ENCODE assay signal across 8 cellular contexts in genomic region chr17:72122002-72122310, GRCh38. TPM values are rescaled to one million over a fixed set of nuclear protein-coding genes. Genes with fewer than 3 reads are reported as not detected.
A peak's percentile ranks its signal among the peaks of the same experiment; 100 is the strongest.
DNase-seq lines count a peak whose midpoint lies in the region; ATAC-seq, FAIRE-seq and TF ChIP-seq lines count a peak whose summit lies in the region.

No MANE protein-coding gene starts in this region.

- H3K18ac ChIP-seq in mesendoderm (ENCODE audit: low read length), result no peak overlapping the region

- H2AK5ac ChIP-seq in mesendoderm (ENCODE audit: low read length), result no peak overlapping the region

- no peak for TF ChIP-seq CTCF in HFFc6 (IDR thresholded peaks at IDR 0.05)
- TF ChIP-seq CTCF in bronchial epithelial cell (IDR thresholded peaks at IDR 0.05; ENCODE audit: insufficient read depth, low read length, severe bottlenecking), result no peak

- FAIRE-seq in bronchial epithelial cell (lab: Jason Lieb, UNC), result no peak

- H3K4me3 ChIP-seq in bronchial epithelial cell (ENCODE audit: low read depth, low read length) (peak overlapping the region; percentile 88), mesendoderm (ENCODE audit: low read length) (peak overlapping the region; percentile 30)

- H3K56ac ChIP-seq in mesendoderm (ENCODE audit: low read length), result peak overlapping the region; percentile 77

- no CpG with 5 or more reads among the region's 14 CpGs for WGBS in mesendoderm (ENCODE audit: extremely low coverage, insufficient coverage, low lambda C conversion rate)

- no peaks in the 10 kb centered on the region for H3K79me1 ChIP-seq in mesendoderm (ENCODE audit: low read length)

- no peak overlapping the region for H2BK15ac ChIP-seq in mesendoderm (replicated peaks; ENCODE audit: low read depth)

- H3K23ac ChIP-seq in mesendoderm (ENCODE audit: low read length), result no peak overlapping the region

- no peak overlapping the region for H2BK5ac ChIP-seq in mesendoderm (ENCODE audit: low read length)

- H3K27me3 ChIP-seq in bronchial epithelial cell (ENCODE audit: control insufficient read depth, insufficient read depth, low read length) (peaks cover 9% of the 10 kb centered on the region), mesendoderm (ENCODE audit: insufficient read depth, low read length, poor library complexity) (peaks cover 18% of the 10 kb centered on the region)

- peaks cover 12% of the 10 kb centered on the region; the same call in 1 of the 2 replicates for H3K36me3 Mint-ChIP-seq in HFFc6 (ENCODE audit: low read depth)

- peak overlapping the region; percentile 69 for H3K9ac ChIP-seq in mesendoderm (ENCODE audit: low read length)

- H4K8ac ChIP-seq in mesendoderm (ENCODE audit: low read depth, low read length), result no peak overlapping the region

- H3K79me2 ChIP-seq in mesendoderm (ENCODE audit: control insufficient read depth, insufficient read depth, low read length), result no peaks in the 10 kb centered on the region

- H3K9me3 Mint-ChIP-seq in HFFc6, result no peaks in the 10 kb centered on the region; the same call in 1 of the 2 replicates

- H2BK120ac ChIP-seq in mesendoderm (ENCODE audit: low read depth, low read length), result no peak overlapping the region

- DNase-seq in AG08395 (ENCODE audit: low spot score) (peak; percentile 23), HFFc6 (no peak), bronchial epithelial cell (ENCODE audit: low read depth) (no peak), mesendoderm (no peak), NCI-H2196 (lab: John Stamatoyannopoulos, UW; ENCODE audit: unreplicated experiment) (no peak), foreskin melanocyte (no peak)
- DNase-seq in activated CD4-positive, CD25-positive, alpha-beta regulatory T cell treated with anti-CD3 and anti-CD28 coated beads, Interleukin-2, amount 50 U/mL, for 72 hours, result no peak

- H3K27ac Mint-ChIP-seq in HFFc6, result peak overlapping the region; percentile 37; the same call in 1 of the 2 replicates

- no peak overlapping the region for H4K5ac ChIP-seq in mesendoderm (ENCODE audit: low read length)

- ATAC-seq in HG03159 (IDR thresholded peaks at IDR 0.05; ENCODE audit: unreplicated experiment), result no peak

- H3K27ac ChIP-seq in mesendoderm (ENCODE audit: low read depth, low read length), result no peak overlapping the region

- H3K27me3 Mint-ChIP-seq in HFFc6 (ENCODE audit: insufficient read depth), result peaks cover 27% of the 10 kb centered on the region

- H3K4me1 Mint-ChIP-seq in HFFc6 (ENCODE audit: low read depth), result peaks cover 62% of the 10 kb centered on the region

- peak overlapping the region; percentile 93 for H3K4me3 Mint-ChIP-seq in HFFc6

- peak overlapping the region; percentile 99 for H3K4me2 ChIP-seq in mesendoderm (ENCODE audit: low read length)

- no peak overlapping the region for H3K4ac ChIP-seq in mesendoderm (ENCODE audit: low read depth, low read length)

- H3K36me3 ChIP-seq in bronchial epithelial cell (ENCODE audit: control insufficient read depth, insufficient read depth, low read length), result peaks cover 2% of the 10 kb centered on the region
- no peaks in the 10 kb centered on the region for H3K36me3 ChIP-seq in mesendoderm (ENCODE audit: control insufficient read depth, insufficient read depth, low read length)

- H3K4me1 ChIP-seq in mesendoderm (ENCODE audit: control insufficient read depth, low read depth, low read length), result peaks cover 6% of the 10 kb centered on the region

RNA-seq across cellular contexts. Expression of gene SOX9, which starts 1.1 kb away (rescaled TPM):
- total RNA-seq in HFFc6 (2021; fragmentation: NEBNext Ultra II Directional; extraction: Animal tissue kit (Norgen Biotek cat#: 25700)), result 1 to 10 TPM in 3 of 6 experiments, under 1 TPM in 3; 0.71 to 4.2 (median 1.00) TPM
- total RNA-seq in bronchial epithelial cell, result 1.1 and 1.2 TPM in 2 replicates
- polyA plus RNA-seq in mesendoderm (2013, experiment 1 of 2), result 2.4 TPM
- polyA plus RNA-seq in mesendoderm (2013, experiment 2 of 2), result 2.4 TPM
